24 cellular contexts compared by ENCODE assay signal in genomic region chr14:37202812-37203211, GRCh38. TPM values are rescaled to one million over a fixed set of nuclear protein-coding genes. Genes with fewer than 3 reads are reported as not detected.
"Had no signal": no experiment of that assay in that cellular context is flagged by ENCODE, and none has a peak within 500 bp of the region (broad histone marks: within the 10 kb centered on the region; RNA-seq: fewer than 3 reads in every experiment).

No MANE protein-coding gene starts in this region.

- ATAC-seq: activated CD8-positive, alpha-beta memory T cell treated with anti-CD3 and anti-CD28 coated beads, Interleukin-2, amount 10 ng/mL, durations not matched to agents 7 days and 5 days; activated naive CD4-positive, alpha-beta T cell treated with anti-CD3 and anti-CD28 coated beads, Interleukin-2, amount 50 U/mL, for 72 hours; activated naive CD8-positive, alpha-beta T cell treated with anti-CD3 and anti-CD28 coated beads, Interleukin-2, amount 50 U/mL, for 24 hours; T-helper 17 cell had no signal

- H3K4me1 Mint-ChIP-seq: activated CD4-positive, alpha-beta T cell treated with anti-CD3 and anti-CD28 coated beads, Interleukin-2, amount 10 ng/mL, durations not matched to agents 24 days and 14 days; T-helper 17 cell had no signal

- H3K36me3 Mint-ChIP-seq: activated CD8-positive, alpha-beta memory T cell treated with anti-CD3 and anti-CD28 coated beads, Interleukin-2, amount 10 ng/mL, durations not matched to agents 7 days and 5 days had no signal

- H3K4me3 Mint-ChIP-seq: activated B cell treated with CpG ODN at 0.5 μM for 24 hours; activated CD4-positive, alpha-beta T cell treated with anti-CD3 and anti-CD28 coated beads, Interleukin-2, amount 10 ng/mL, durations not matched to agents 24 days and 14 days; activated CD8-positive, alpha-beta memory T cell treated with anti-CD3 and anti-CD28 coated beads, Interleukin-2, amount 10 ng/mL, durations not matched to agents 7 days and 5 days; activated naive CD8-positive, alpha-beta T cell treated with anti-CD3 and anti-CD28 coated beads, Interleukin-2, amount 50 U/mL, for 24 hours; activated T-cell treated with anti-CD3 and anti-CD28 coated beads, Interleukin-2, amount 50 U/mL, for 24 hours; activated T-helper 1 cell treated with anti-CD3 and anti-CD28 coated beads, Interleukin-12 subunit alpha, Interleukin-12 subunit beta, Interleukin-2, Interleukin-4 antibody, amounts not matched to agents 30 ng/mL and 10 ng/mL and 1 ng/mL, durations not matched to agents 14 hours and 24 hours and 36 hours; T-helper 17 cell had no signal

- H3K27ac Mint-ChIP-seq: activated B cell treated with CpG ODN at 0.5 μM for 24 hours; activated CD4-positive, alpha-beta T cell treated with anti-CD3 and anti-CD28 coated beads, Interleukin-2, amount 10 ng/mL, durations not matched to agents 24 days and 14 days; activated CD8-positive, alpha-beta memory T cell treated with anti-CD3 and anti-CD28 coated beads, Interleukin-2, amount 10 ng/mL, durations not matched to agents 7 days and 5 days; activated naive CD4-positive, alpha-beta T cell treated with anti-CD3 and anti-CD28 coated beads, Interleukin-2, amount 50 U/mL, for 72 hours; activated naive CD8-positive, alpha-beta T cell treated with anti-CD3 and anti-CD28 coated beads, Interleukin-2, amount 50 U/mL, for 24 hours; activated T-cell treated with anti-CD3 and anti-CD28 coated beads, Interleukin-2, amount 50 U/mL, for 24 hours; activated T-helper 1 cell treated with anti-CD3 and anti-CD28 coated beads, Interleukin-12 subunit alpha, Interleukin-12 subunit beta, Interleukin-2, Interleukin-4 antibody, amounts not matched to agents 30 ng/mL and 10 ng/mL and 1 ng/mL, durations not matched to agents 14 hours and 24 hours and 36 hours; T-helper 17 cell had no signal

- H3K4me3 ChIP-seq: Peyer's patch had no signal

- DNase-seq: activated B cell treated with CpG ODN at 0.5 μM for 24 hours; activated CD4-positive, alpha-beta T cell treated with anti-CD3 and anti-CD28 coated beads for 1 hour; activated CD4-positive, alpha-beta T cell treated with anti-CD3 and anti-CD28 coated beads, Interleukin-2, amount 10 ng/mL, durations not matched to agents 24 days and 14 days; activated CD4-positive, alpha-beta T cell treated with anti-CD3 and anti-CD28 coated beads, Interleukin-2, amount 50 U/mL, for 48 hours; activated CD8-positive, alpha-beta memory T cell treated with anti-CD3 and anti-CD28 coated beads, Interleukin-2, amount 10 ng/mL, durations not matched to agents 7 days and 5 days; activated effector memory CD4-positive, alpha-beta T cell treated with Interleukin-2 at 50 U/mL for 16 hours; activated naive CD4-positive, alpha-beta T cell; activated naive CD8-positive, alpha-beta T cell treated with anti-CD3 and anti-CD28 coated beads, Interleukin-2, amount 50 U/mL, for 24 hours; activated T-cell treated with anti-CD3 and anti-CD28 coated beads, Interleukin-2, amount 50 U/mL, for 24 hours; caudate nucleus; MM.1S; NCI-H1105; NCI-H1436; NCI-H1694 treated with DMSO at 0.1 percent for 48 hours; NCI-H2029 treated with DMSO at 0.1 percent for 48 hours; NCI-H510A treated with DMSO at 0.1 percent for 48 hours; NCI-H69; NK-92 treated with Interleukin-12 subunit alpha and Interleukin-12 subunit beta, amount 100 ng/mL, for 24 hours; Peyer's patch; SHP77 treated with DMSO at 0.1 percent for 48 hours; T-helper 17 cell; T1000 had no signal

RNA-seq across cellular contexts. Expression of gene MIPOL1, which starts 5.1 kb away (rescaled TPM):
- total RNA-seq: activated B cell treated with CpG ODN at 0.5 μM for 24 hours; activated CD4-positive, alpha-beta T cell treated with anti-CD3 and anti-CD28 coated beads, Interleukin-2, amount 10 ng/mL, durations not matched to agents 24 days and 14 days; activated CD8-positive, alpha-beta memory T cell treated with anti-CD3 and anti-CD28 coated beads, Interleukin-2, amount 10 ng/mL, durations not matched to agents 7 days and 5 days; activated T-helper 1 cell treated with anti-CD3 and anti-CD28 coated beads, Interleukin-12 subunit alpha, Interleukin-12 subunit beta, Interleukin-2, Interleukin-4 antibody, amounts not matched to agents 30 ng/mL and 10 ng/mL and 1 ng/mL, durations not matched to agents 14 hours and 24 hours and 36 hours had no signal

RNA-seq across cellular contexts. Expression of gene SLC25A21, which starts 30.4 kb away (rescaled TPM):
- total RNA-seq: activated B cell treated with CpG ODN at 0.5 μM for 24 hours; activated CD4-positive, alpha-beta T cell treated with anti-CD3 and anti-CD28 coated beads, Interleukin-2, amount 10 ng/mL, durations not matched to agents 24 days and 14 days; activated CD8-positive, alpha-beta memory T cell treated with anti-CD3 and anti-CD28 coated beads, Interleukin-2, amount 10 ng/mL, durations not matched to agents 7 days and 5 days; activated naive CD4-positive, alpha-beta T cell treated with anti-CD3 and anti-CD28 coated beads, Interleukin-2, amount 50 U/mL, for 72 hours; activated T-helper 1 cell treated with anti-CD3 and anti-CD28 coated beads, Interleukin-12 subunit alpha, Interleukin-12 subunit beta, Interleukin-2, Interleukin-4 antibody, amounts not matched to agents 30 ng/mL and 10 ng/mL and 1 ng/mL, durations not matched to agents 14 hours and 24 hours and 36 hours; T-helper 17 cell had no signal
